ENCODE assay signal across 17 cellular contexts in the genomic region with DNA sequence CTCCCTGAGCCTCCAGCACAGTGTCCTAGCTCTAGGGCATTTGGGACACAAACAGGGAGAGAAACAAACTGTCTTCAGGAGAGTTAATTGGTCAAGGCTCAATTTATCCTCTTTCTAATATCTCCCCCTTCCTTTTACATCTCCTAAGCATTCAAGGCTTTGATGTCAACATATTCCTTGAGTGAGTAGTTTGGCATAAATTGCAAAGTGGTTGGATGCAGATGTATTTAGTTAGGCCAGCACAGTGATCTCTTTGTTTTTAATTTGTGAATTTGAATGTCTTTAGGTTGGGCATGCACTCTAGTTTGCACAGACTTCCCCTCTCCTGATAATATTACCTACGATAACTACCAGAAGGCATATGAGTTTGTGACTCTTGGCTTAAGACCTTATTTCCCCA. TPM values are rescaled to one million over a fixed set of nuclear protein-coding genes. Genes with fewer than 3 reads are reported as not detected.
DNase-seq lines count a peak whose midpoint lies in the region; ATAC-seq, FAIRE-seq and TF ChIP-seq lines count a peak whose summit lies in the region.
"Had no signal": no experiment of that assay in that cellular context is flagged by ENCODE, and none has a peak within 500 bp of the region (broad histone marks: within the 10 kb centered on the region; RNA-seq: fewer than 3 reads in every experiment).

No MANE protein-coding gene starts in this region.

- DNase-seq in D721Med (ENCODE audit: insufficient read length, low spot score) = no peak
- no peak for DNase-seq in Karpas-422
- peak; percentile 34 for DNase-seq in adipocyte (ENCODE audit: low read depth)
- DNase-seq in fibroblast of peridontal ligament (ENCODE audit: extremely low read depth) = peak; percentile 82
- DNase-seq in dorsolateral prefrontal cortex = no peak
- no peak for DNase-seq in activated T-cell treated with anti-CD3 and anti-CD28 coated beads for 4 hours
- DNase-seq: H9, Peyer's patch had no signal

- no peaks in the 10 kb centered on the region for H4K20me1 ChIP-seq in Karpas-422 (ENCODE audit: insufficient read depth, low read depth, low read length)
- H4K20me1 ChIP-seq: BLaER1 treated with 17β-estradiol and CSF1 and Interleukin-3, amounts not matched to agents 10 nM and 100 nM had no signal

- H3K36me3 ChIP-seq in Karpas-422 (ENCODE audit: insufficient read depth, low read length) (no peaks in the 10 kb centered on the region), adipocyte (ENCODE audit: control insufficient read depth, insufficient read depth, low read length, severe bottlenecking) (no peaks in the 10 kb centered on the region)
- H3K36me3 ChIP-seq: BLaER1 treated with 17β-estradiol and CSF1 and Interleukin-3, amounts not matched to agents 10 nM and 100 nM; Peyer's patch; SJSA1 had no signal

- peak; percentile 72 for FAIRE-seq in D721Med (lab: Jason Lieb, UNC)
- FAIRE-seq: G401.6, HepG2 had no signal

- H3K27ac ChIP-seq in Karpas-422 (ENCODE audit: low read length) (no peak overlapping the region), dorsolateral prefrontal cortex (no peak overlapping the region)
- H3K27ac ChIP-seq: BLaER1 treated with 17β-estradiol and CSF1 and Interleukin-3, amounts not matched to agents 10 nM and 100 nM; Peyer's patch; SJSA1 had no signal

- H3K9ac ChIP-seq in Karpas-422 (ENCODE audit: low read length) (no peak overlapping the region), adipocyte (ENCODE audit: low read length) (no peak overlapping the region)
- H3K9ac ChIP-seq: BLaER1 treated with 17β-estradiol and CSF1 and Interleukin-3, amounts not matched to agents 10 nM and 100 nM had no signal

- no peaks in the 10 kb centered on the region for H3K9me2 ChIP-seq in Karpas-422 (replicated peaks; ENCODE audit: insufficient read depth, low read length)

- no peaks in the 10 kb centered on the region for H3K9me3 ChIP-seq in Karpas-422 (ENCODE audit: low read length)
- no peaks in the 10 kb centered on the region for H3K9me3 ChIP-seq in adipocyte (ENCODE audit: control insufficient read depth, low read length)
- H3K9me3 ChIP-seq: BLaER1 treated with 17β-estradiol and CSF1 and Interleukin-3, amounts not matched to agents 10 nM and 100 nM; Peyer's patch; SJSA1 had no signal

- H3K79me2 ChIP-seq in Karpas-422 (ENCODE audit: low read length) = no peaks in the 10 kb centered on the region

- intact Hi-C loops in dorsolateral prefrontal cortex (cut with DNase I) = loop anchor here (2.0 to 10.0 kb wide), 3 partner anchors 171 to 244 kb away; no protein-coding TSS in a partner anchor

- H3K4me2 ChIP-seq in Karpas-422 (ENCODE audit: low read depth, low read length, poor library complexity, severe bottlenecking) = peak overlapping the region; percentile 19

- H3K27me3 ChIP-seq in Karpas-422 (ENCODE audit: low read length) (no peaks in the 10 kb centered on the region), adipocyte (replicated peaks; ENCODE audit: control insufficient read depth, insufficient read depth, low read length) (no peaks in the 10 kb centered on the region), dorsolateral prefrontal cortex (peaks cover 0 to 3% (median 0%) of the 10 kb centered on the region in 45 donors)
- H3K27me3 ChIP-seq: Peyer's patch, SJSA1 had no signal

- TF ChIP-seq CTCF in D721Med (IDR thresholded peaks at IDR 0.05; ENCODE audit: insufficient read depth, missing control alignments) = no peak
- no peak for TF ChIP-seq CTCF in dorsolateral prefrontal cortex (IDR thresholded peaks at IDR 0.05 in 54 of 56, conservative IDR thresholded peaks at IDR 0.05 in 2 of 56; ENCODE audit: low read depth in 1 of 56, partially characterized antibody in 56 of 56)

- no peak for ATAC-seq in GM19324 (IDR thresholded peaks at IDR 0.05; ENCODE audit: low FRiP score, unreplicated experiment)
- no peak for ATAC-seq in GM19328 (IDR thresholded peaks at IDR 0.05; ENCODE audit: unreplicated experiment)

- H3K4me1 ChIP-seq in Karpas-422 (ENCODE audit: low read length) (peaks cover 21% of the 10 kb centered on the region), adipocyte (ENCODE audit: control insufficient read depth, insufficient read depth, low read length) (peaks cover 2% of the 10 kb centered on the region)
- H3K4me1 ChIP-seq: Peyer's patch had no signal

- no peak overlapping the region for H2AFZ ChIP-seq in Karpas-422 (ENCODE audit: low read length)

- H3K4me3 ChIP-seq in Karpas-422 (ENCODE audit: low read length) = no peak overlapping the region
- H3K4me3 ChIP-seq in adipocyte (ENCODE audit: low read length) = no peak overlapping the region
- no peak overlapping the region for H3K4me3 ChIP-seq in dorsolateral prefrontal cortex
- H3K4me3 ChIP-seq: BLaER1 treated with 17β-estradiol and CSF1 and Interleukin-3, amounts not matched to agents 10 nM and 100 nM; K562; Peyer's patch; SJSA1 had no signal

RNA-seq across cellular contexts. Expression of a gene that starts 12.5 kb away (rescaled TPM):
- not detected in 2 replicates for total RNA-seq in Karpas-422 (2014; rRNA removed; shearing (Covaris generic); ENCODE audit: low replicate concordance)
- total RNA-seq in dorsolateral prefrontal cortex = 10 to 100 TPM in 7 of 120 experiments, 1 to 10 TPM in 113; 1.4 to 18.5 (median 5.7) TPM
- total RNA-seq: HepG2, K562, OCI-LY7 had no signal

RNA-seq across cellular contexts. Expression of a gene that starts 33.3 kb away (rescaled TPM):
- total RNA-seq in Karpas-422 (2014; rRNA removed; shearing (Covaris generic); ENCODE audit: low replicate concordance) = not detected in 2 replicates
- 10 to 100 TPM; 23.1 to 93.8 (median 58.4) TPM for total RNA-seq in dorsolateral prefrontal cortex
- total RNA-seq: CD4-positive, alpha-beta memory T cell; OCI-LY7; SJSA1 had no signal

Comparison
In these comparisons a context has a peak if more than half of its experiments do, and no peak if none do; other contexts are left out.
1. DNase-seq: peak in adipocyte (single experiment) and fibroblast of peridontal ligament (single experiment); none in D721Med (single experiment), Karpas-422 (single experiment), dorsolateral prefrontal cortex (0 of 10) and activated T-cell treated with anti-CD3 and anti-CD28 coated beads for 4 hours (single experiment).
2. RNA of a gene that starts 33.3 kb away (total RNA-seq): 23.1 to 93.8 TPM in dorsolateral prefrontal cortex; not detected in Karpas-422; every median in the first group is over 10 times any median in the second.